1 cellular context compared by ENCODE assay signal in genomic region chr10:5813341-5814109, GRCh38.
TF ChIP-seq lines count a peak whose summit lies in the region.

GDI2 (minus strand) TSS chr10:5813434; CDS start chr10:5813258, 176 bp downstream.

TF ChIP-seq in SK-N-SH, 30 proteins besides CTCF, POLR2A, EP300 and RAD21 (continued from another document):
- TF ChIP-seq USF1 (IDR thresholded peaks at IDR 0.05; ENCODE audit: borderline replicate concordance, low read depth) (peak; percentile 71), RXRA (IDR thresholded peaks at IDR 0.05; ENCODE audit: borderline replicate concordance, low read depth) (no peak), JUND (IDR thresholded peaks at IDR 0.05) (no peak), RFX5 (IDR thresholded peaks at IDR 0.05; ENCODE audit: low read length) (no peak), PBX3 (IDR thresholded peaks at IDR 0.05) (peak; percentile 99), USF2 (IDR thresholded peaks at IDR 0.05; ENCODE audit: borderline replicate concordance, low read depth, low read length) (no peak)
